In the genomic region with DNA sequence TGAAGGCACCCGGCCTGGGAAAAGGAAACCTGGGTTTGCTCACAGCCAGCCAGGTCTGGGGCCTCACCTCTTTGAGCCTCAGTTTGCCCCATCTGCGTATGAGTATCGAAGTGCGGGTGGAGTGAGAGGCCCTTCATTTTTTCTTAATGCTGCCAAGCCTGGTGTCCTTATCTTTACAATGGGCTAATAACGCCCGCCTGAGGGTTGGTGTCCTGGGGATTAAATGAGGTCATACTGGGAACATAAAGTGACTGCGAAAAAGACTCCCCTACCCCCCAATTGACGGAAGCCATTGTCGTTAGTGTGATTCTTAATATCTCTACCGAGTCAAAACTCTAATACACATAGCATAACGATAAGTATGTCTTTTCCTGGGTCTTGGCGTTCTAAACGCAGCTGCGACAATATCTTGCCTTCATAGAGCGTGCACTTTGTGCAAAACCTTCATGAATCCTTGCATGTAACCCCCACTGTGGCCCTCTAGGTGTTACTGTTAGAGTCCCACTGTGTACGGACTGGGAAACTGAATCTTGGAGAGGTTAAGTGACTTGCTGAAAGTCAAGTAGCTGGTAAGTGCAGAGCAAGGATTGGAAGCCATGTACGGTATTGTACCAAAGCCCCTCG, we compare ENCODE assay signal across 1 cellular context.
A peak's percentile ranks its signal among the peaks of the same experiment; 100 is the strongest.
TF ChIP-seq lines count a peak whose summit lies in the region.

No MANE protein-coding gene starts in this region.

TF ChIP-seq in HepG2, 621 proteins besides CTCF, POLR2A, EP300 and RAD21 (continued from another document):
- TF ChIP-seq EZH2 (conservative IDR thresholded peaks at IDR 0.05; ENCODE audit: low read depth, low read length): peak; percentile 56; the same call in 1 of the 2 replicates
